Comparison of ENCODE assay signal across 8 cellular contexts in the genomic region with DNA sequence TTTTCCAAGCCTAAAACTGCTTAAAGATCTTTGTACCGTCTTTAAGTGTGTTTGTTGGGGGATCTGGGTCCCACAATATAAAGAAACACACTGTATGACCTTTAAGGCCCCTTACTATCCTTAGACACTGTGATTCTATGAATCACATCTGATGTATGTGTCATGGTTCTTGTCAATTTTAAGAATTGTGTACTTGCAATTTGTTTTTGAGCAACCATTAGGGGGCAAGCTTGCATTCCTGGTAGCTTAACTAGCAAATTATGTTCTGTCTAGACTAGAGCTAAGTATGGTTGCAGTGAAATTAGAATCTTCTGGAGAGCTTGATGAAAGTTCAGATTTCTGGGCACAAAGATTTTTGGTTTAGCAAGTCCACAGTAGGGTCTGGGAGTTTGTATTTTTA.
DNase-seq lines count a peak whose midpoint lies in the region; ATAC-seq and TF ChIP-seq lines count a peak whose summit lies in the region.

No MANE protein-coding gene starts in this region.

- peaks cover 13% of the 10 kb centered on the region for H3K4me1 Mint-ChIP-seq in MCF 10A (ENCODE audit: insufficient read depth, unreplicated experiment)

- peaks cover 6% of the 10 kb centered on the region for H3K9me3 Mint-ChIP-seq in MCF 10A (ENCODE audit: unreplicated experiment)

- no peak for TF ChIP-seq POLR2A in breast epithelium (IDR thresholded peaks at IDR 0.05)

- no peak overlapping the region for H2AFZ ChIP-seq in trophoblast cell (ENCODE audit: insufficient read depth, low read length, poor library complexity)

- H3K9me3 ChIP-seq in breast epithelium: no peaks in the 10 kb centered on the region
- H3K9me3 ChIP-seq in NT2/D1 (ENCODE audit: insufficient read depth, low read length): no peaks in the 10 kb centered on the region
- H3K9me3 ChIP-seq in trophoblast cell (ENCODE audit: insufficient read depth, low read depth, low read length): no peaks in the 10 kb centered on the region

- H4K91ac ChIP-seq in trophoblast cell (ENCODE audit: low read depth, low read length): no peak overlapping the region

- no peaks in the 10 kb centered on the region for H3K4me1 ChIP-seq in breast epithelium
- H3K4me1 ChIP-seq in NT2/D1 (ENCODE audit: insufficient read depth, insufficient read length): no peaks in the 10 kb centered on the region
- peaks cover 0 to 2% of the 10 kb centered on the region in 2 experiments for H3K4me1 ChIP-seq in trophoblast cell (ENCODE audit: control insufficient read depth in 1 of 2, insufficient read depth in 2 of 2, low read length in 2 of 2)

- POLR2A ChIA-PET in MCF 10A (lab: Yijun Ruan, JAX): interaction anchor here (0.6 to 1.9 kb wide), 11 partner anchors 9 to 436 kb away, joined by 3 to 7 read pairs (median 4); no protein-coding TSS in a partner anchor

- H3K79me2 ChIP-seq in trophoblast cell (ENCODE audit: control insufficient read depth, insufficient read depth, low read length, poor library complexity): no peaks in the 10 kb centered on the region

- no peak overlapping the region for H2BK120ac ChIP-seq in trophoblast cell (ENCODE audit: insufficient read depth, low read length, poor library complexity)

- no peak overlapping the region for H3K4me2 ChIP-seq in trophoblast cell (ENCODE audit: low read length)

- intact Hi-C loops in MCF 10A (cut with micrococcal nuclease): loop anchor here (1.0 to 5.0 kb wide), 4 partner anchors 57 to 435 kb away; no protein-coding TSS in a partner anchor
- intact Hi-C loops in breast epithelium (cut with DNase I; ENCODE audit: low total_unique reads): no loop called here
- intact Hi-C loops in dorsolateral prefrontal cortex (cut with DNase I): no loop called here

- H3K18ac ChIP-seq in trophoblast cell (ENCODE audit: low read length): no peak overlapping the region

- no peaks in the 10 kb centered on the region for H3K36me3 Mint-ChIP-seq in MCF 10A (ENCODE audit: insufficient read depth, unreplicated experiment)

- H3K4me3 ChIP-seq in breast epithelium (no peak overlapping the region), NT2/D1 (ENCODE audit: insufficient read length, low read depth) (no peak overlapping the region), dorsolateral prefrontal cortex (no peak overlapping the region), trophoblast cell (ENCODE audit: low read depth, low read length) (no peak overlapping the region)

- H3K36me3 ChIP-seq in breast epithelium: no peaks in the 10 kb centered on the region
- H3K36me3 ChIP-seq in NT2/D1 (ENCODE audit: insufficient read depth, insufficient read length, low read length): no peaks in the 10 kb centered on the region
- H3K36me3 ChIP-seq in trophoblast cell (ENCODE audit: control insufficient read depth in 1 of 2, insufficient read depth in 2 of 2, low read length in 2 of 2): no peaks in the 10 kb centered on the region

- CTCF ChIA-PET in MCF 10A (lab: Yijun Ruan, JAX): interaction anchor here (0.6 to 6.3 kb wide), 25 partner anchors 9 to 476 kb away, joined by 3 to 73 read pairs (median 5); no protein-coding TSS in a partner anchor

- DNase-seq in MCF 10A (ENCODE audit: unreplicated experiment) (peak; percentile 83), breast epithelium (ENCODE audit: low spot score in 2 of 2) (no peak), NT2/D1 (ENCODE audit: low read depth, low spot score) (peak; percentile 11), dorsolateral prefrontal cortex (no peak), trophoblast cell (peak; percentile 40 to 69)
- no peak for DNase-seq in stimulated activated CD4-positive, alpha-beta T cell treated with anti-CD3 and anti-CD28 coated beads, Interleukin-1b, Interleukin-23, amount 100 ng/mL, for 48 hours

- TF ChIP-seq CTCF in MCF 10A (IDR thresholded peaks at IDR 0.05; ENCODE audit: unreplicated experiment) (peak; percentile 57), breast epithelium (IDR thresholded peaks at IDR 0.05) (no peak), dorsolateral prefrontal cortex (IDR thresholded peaks at IDR 0.05 in 54 of 56, conservative IDR thresholded peaks at IDR 0.05 in 2 of 56; ENCODE audit: low read depth in 1 of 56, partially characterized antibody in 56 of 56) (peak in 51 of 56 donors; percentile 15 to 63 (median 41))

- no CpG with 5 or more reads among the region's 1 CpG for WGBS in trophoblast cell (ENCODE audit: extremely low coverage, insufficient coverage, insufficient read length)

- H3K4me3 Mint-ChIP-seq in MCF 10A (ENCODE audit: unreplicated experiment): no peak overlapping the region

- no peak overlapping the region for H4K8ac ChIP-seq in trophoblast cell (ENCODE audit: low read depth, low read length)

- no peak overlapping the region for H3K4ac ChIP-seq in trophoblast cell (ENCODE audit: low read depth, low read length)

- H4K12ac ChIP-seq in trophoblast cell (ENCODE audit: low read depth, low read length): no peak overlapping the region

- peak overlapping the region in 1 of 2 donors; percentile 12 for H3K27ac ChIP-seq in breast epithelium
- H3K27ac ChIP-seq in dorsolateral prefrontal cortex: no peak overlapping the region
- no peak overlapping the region for H3K27ac ChIP-seq in trophoblast cell (ENCODE audit: low read depth, low read length)

- no peak overlapping the region for H2AK5ac ChIP-seq in trophoblast cell (ENCODE audit: low read length)

- H3K27me3 ChIP-seq in breast epithelium (no peaks in the 10 kb centered on the region), NT2/D1 (ENCODE audit: insufficient read depth, insufficient read length) (no peaks in the 10 kb centered on the region), dorsolateral prefrontal cortex (peaks cover 0 to 3% (median 0%) of the 10 kb centered on the region in 45 donors), trophoblast cell (ENCODE audit: insufficient read depth, low read length) (no peaks in the 10 kb centered on the region)

- H3K9ac ChIP-seq in NT2/D1 (ENCODE audit: insufficient read length, low read depth): no peak overlapping the region
- no peak overlapping the region for H3K9ac ChIP-seq in trophoblast cell (ENCODE audit: low read length)

- peaks cover 2% of the 10 kb centered on the region for H3K79me1 ChIP-seq in trophoblast cell (ENCODE audit: low read length)

- no peak overlapping the region for H3K27ac Mint-ChIP-seq in MCF 10A (ENCODE audit: low read depth, unreplicated experiment)

- no peak overlapping the region for H2BK5ac ChIP-seq in trophoblast cell (ENCODE audit: low read depth, low read length, poor library complexity)

- H3K27me3 Mint-ChIP-seq in MCF 10A (ENCODE audit: insufficient read depth, unreplicated experiment): no peaks in the 10 kb centered on the region

- H3K14ac ChIP-seq in trophoblast cell (ENCODE audit: low read length): no peak overlapping the region

- peak; percentile 45 for ATAC-seq in HG02938 (IDR thresholded peaks at IDR 0.05; ENCODE audit: unreplicated experiment)
- ATAC-seq in HG03039 (IDR thresholded peaks at IDR 0.05; ENCODE audit: unreplicated experiment): no peak

- BruUV-seq in MCF 10A (replicated peaks; lab: Mats Ljungman, UMichigan): no TSS peak

- no peak overlapping the region for H3K23ac ChIP-seq in trophoblast cell (ENCODE audit: low read length)

- H2BK12ac ChIP-seq in trophoblast cell (ENCODE audit: low read length): no peak overlapping the region

Comparison
In these comparisons a context has a peak if more than half of its experiments do, and no peak if none do; other contexts are left out.
1. DNase-seq: peak in MCF 10A (single experiment), NT2/D1 (single experiment) and trophoblast cell (2 of 2); none in breast epithelium (0 of 2), dorsolateral prefrontal cortex (0 of 10) and stimulated activated CD4-positive, alpha-beta T cell treated with anti-CD3 and anti-CD28 coated beads, Interleukin-1b, Interleukin-23, amount 100 ng/mL, for 48 hours (single experiment).
2. CTCF ChIP-seq: peak in MCF 10A (single experiment) and dorsolateral prefrontal cortex (51 of 56); none in breast epithelium (0 of 3).